31 cellular contexts compared by ENCODE assay signal in the genomic region with DNA sequence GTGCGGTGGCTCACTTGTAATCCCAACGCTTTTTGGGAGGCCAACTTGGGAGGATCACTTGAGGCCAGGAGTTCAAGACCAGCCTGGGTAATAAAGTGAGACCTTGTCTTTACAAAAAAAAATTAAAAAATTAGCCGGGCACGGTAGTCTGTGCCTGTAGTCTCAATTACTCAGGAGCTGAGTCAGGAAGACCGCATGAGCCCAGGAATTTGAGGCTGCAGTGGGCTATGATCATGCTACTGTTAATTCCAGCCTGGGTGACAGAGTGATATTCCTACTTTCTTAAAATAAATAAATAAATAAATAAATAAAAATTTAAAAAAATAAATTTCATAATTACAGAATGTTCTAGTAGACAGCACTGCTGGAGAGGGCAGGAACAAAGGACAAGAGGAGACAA.
"Had no signal": no experiment of that assay in that cellular context is flagged by ENCODE, and none has a peak within 500 bp of the region (broad histone marks: within the 10 kb centered on the region; RNA-seq: fewer than 3 reads in every experiment).

No MANE protein-coding gene starts in this region.

- H3K36me3 ChIP-seq: breast epithelium had no signal

- H3K4me1 ChIP-seq: ascending aorta, body of pancreas, breast epithelium had no signal

- H3K27ac Mint-ChIP-seq: activated CD8-positive, alpha-beta T cell treated with anti-CD3 and anti-CD28 coated beads for 36 hours; activated naive CD4-positive, alpha-beta T cell treated with anti-CD3 and anti-CD28 coated beads, Interleukin-2, amount 50 U/mL, for 24 hours; activated naive CD8-positive, alpha-beta T cell treated with anti-CD3 and anti-CD28 coated beads, Interleukin-2, amount 10 ng/mL, durations not matched to agents 7 days and 5 days; activated T-cell treated with anti-CD3 and anti-CD28 coated beads, Interleukin-2, amount 50 U/mL, for 72 hours; activated T-helper 17 cell treated with anti-CD3 and anti-CD28 coated beads, Interleukin-2, amount 50 U/mL, for 72 hours had no signal

- H3K27me3 ChIP-seq: ascending aorta, body of pancreas, breast epithelium had no signal

- H3K4me2 ChIP-seq: PC-9 had no signal

- H2AFZ ChIP-seq: PC-9 had no signal

- H3K27me3 Mint-ChIP-seq: activated CD8-positive, alpha-beta T cell treated with anti-CD3 and anti-CD28 coated beads for 36 hours; activated naive CD8-positive, alpha-beta T cell treated with anti-CD3 and anti-CD28 coated beads, Interleukin-2, amount 10 ng/mL, durations not matched to agents 7 days and 5 days; activated T-helper 17 cell treated with anti-CD3 and anti-CD28 coated beads, Interleukin-2, amount 50 U/mL, for 72 hours had no signal

- H3K4me3 Mint-ChIP-seq: activated CD8-positive, alpha-beta T cell treated with anti-CD3 and anti-CD28 coated beads for 36 hours; activated naive CD4-positive, alpha-beta T cell treated with anti-CD3 and anti-CD28 coated beads, Interleukin-2, amount 50 U/mL, for 24 hours; activated naive CD8-positive, alpha-beta T cell treated with anti-CD3 and anti-CD28 coated beads, Interleukin-2, amount 10 ng/mL, durations not matched to agents 7 days and 5 days; activated T-cell treated with anti-CD3 and anti-CD28 coated beads, Interleukin-2, amount 50 U/mL, for 72 hours; activated T-helper 17 cell treated with anti-CD3 and anti-CD28 coated beads, Interleukin-2, amount 50 U/mL, for 72 hours had no signal

- H3K36me3 Mint-ChIP-seq: activated naive CD4-positive, alpha-beta T cell treated with anti-CD3 and anti-CD28 coated beads, Interleukin-2, amount 50 U/mL, for 24 hours; activated naive CD8-positive, alpha-beta T cell treated with anti-CD3 and anti-CD28 coated beads, Interleukin-2, amount 10 ng/mL, durations not matched to agents 7 days and 5 days had no signal

- H3K4me1 Mint-ChIP-seq: activated naive CD4-positive, alpha-beta T cell treated with anti-CD3 and anti-CD28 coated beads, Interleukin-2, amount 50 U/mL, for 24 hours; activated naive CD8-positive, alpha-beta T cell treated with anti-CD3 and anti-CD28 coated beads, Interleukin-2, amount 10 ng/mL, durations not matched to agents 7 days and 5 days; activated T-helper 17 cell treated with anti-CD3 and anti-CD28 coated beads, Interleukin-2, amount 50 U/mL, for 72 hours had no signal

- H3K9me3 Mint-ChIP-seq: activated CD8-positive, alpha-beta T cell treated with anti-CD3 and anti-CD28 coated beads for 36 hours; activated naive CD4-positive, alpha-beta T cell treated with anti-CD3 and anti-CD28 coated beads, Interleukin-2, amount 50 U/mL, for 24 hours; activated naive CD8-positive, alpha-beta T cell treated with anti-CD3 and anti-CD28 coated beads, Interleukin-2, amount 10 ng/mL, durations not matched to agents 7 days and 5 days; activated T-cell treated with anti-CD3 and anti-CD28 coated beads, Interleukin-2, amount 50 U/mL, for 72 hours; activated T-helper 17 cell treated with anti-CD3 and anti-CD28 coated beads, Interleukin-2, amount 50 U/mL, for 72 hours had no signal

- DNase-seq: activated CD4-positive, alpha-beta T cell treated with anti-CD3 and anti-CD28 coated beads for 1 hour; activated CD4-positive, alpha-beta T cell treated with anti-CD3 and anti-CD28 coated beads for 48 hours; activated CD4-positive, CD25-positive, alpha-beta regulatory T cell; activated CD8-positive, alpha-beta T cell treated with anti-CD3 and anti-CD28 coated beads for 36 hours; activated effector memory CD4-positive, alpha-beta T cell treated with anti-CD3 and anti-CD28 coated beads, Interleukin-2, amount 50 U/mL, for 16 hours; activated naive CD4-positive, alpha-beta T cell treated with Interleukin-2 at 50 U/mL for 16 hours; activated naive CD8-positive, alpha-beta T cell treated with anti-CD3 and anti-CD28 coated beads, Interleukin-2, amount 10 ng/mL, durations not matched to agents 7 days and 5 days; activated T-cell treated with anti-CD3 and anti-CD28 coated beads, Interleukin-2, amount 50 U/mL, for 1 hour; activated T-cell treated with anti-CD3 and anti-CD28 coated beads, Interleukin-2, amount 50 U/mL, for 72 hours; amygdala; body of pancreas; NCI-H1105; NCI-H1417 treated with DMSO at 0.1 percent for 48 hours; NCI-H1694; NCI-H1930; NCI-H2081 treated with DMSO at 0.1 percent for 48 hours; NCI-H226; NCI-H446 treated with DMSO at 0.1 percent for 48 hours; NCI-H524; PC-9; SIG-M5; SW 1271; T-helper 1 cell; T-helper 2 cell; T-helper 9 cell; WERI-Rb-1 had no signal

- H3K9me3 ChIP-seq: ascending aorta, body of pancreas, breast epithelium had no signal

- H3K27ac ChIP-seq: ascending aorta, body of pancreas, breast epithelium, PC-9, RWPE1, WERI-Rb-1 had no signal

- H3K4me3 ChIP-seq: ascending aorta, body of pancreas, breast epithelium, PC-9 had no signal
